8 cellular contexts compared by ENCODE assay signal in the genomic region with DNA sequence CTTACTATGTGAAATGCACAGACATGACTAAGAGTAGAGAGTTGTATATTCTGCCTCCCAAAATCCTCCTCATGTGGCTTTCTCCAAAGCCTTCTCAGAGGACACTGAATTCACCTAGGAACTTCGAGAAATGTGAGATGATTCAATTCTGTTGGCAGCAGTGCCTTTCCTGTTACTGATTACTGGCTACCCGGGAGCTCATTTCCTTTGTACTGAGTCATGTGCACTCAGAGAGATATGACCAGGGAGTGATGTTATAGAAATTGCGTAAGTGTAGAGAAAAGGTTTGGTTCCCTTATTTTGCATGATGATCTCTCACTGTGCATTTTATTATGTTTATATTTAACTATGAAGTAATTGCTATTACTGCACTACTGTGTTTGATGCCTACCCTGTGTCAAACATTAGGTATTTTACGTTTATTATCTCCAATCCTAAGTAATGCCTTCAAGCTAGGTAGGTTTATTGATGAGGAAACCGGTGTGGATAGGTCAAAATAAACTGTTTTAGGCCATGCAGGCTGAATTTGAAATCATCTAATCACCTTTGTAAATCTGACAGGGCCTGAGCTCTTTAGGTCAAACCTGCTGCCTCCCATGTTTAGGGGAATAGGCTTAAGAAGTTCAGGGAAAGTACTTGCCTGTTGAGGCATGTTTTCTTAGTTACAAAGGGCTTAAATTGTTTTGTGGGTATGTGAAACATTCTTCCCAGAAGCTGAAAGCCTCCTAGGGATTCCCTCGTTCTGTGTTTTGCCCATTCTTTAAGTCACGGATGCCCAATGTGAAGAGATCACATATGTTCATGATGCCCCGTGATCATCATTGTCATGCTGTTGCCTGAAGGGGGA.
A peak's percentile ranks its signal among the peaks of the same experiment; 100 is the strongest.
DNase-seq lines count a peak whose midpoint lies in the region; ATAC-seq and TF ChIP-seq lines count a peak whose summit lies in the region.

No MANE protein-coding gene starts in this region.

- in situ Hi-C loops in GM23248 (cut with MboI) (no loop called here), astrocyte of the spinal cord (cut with HindIII; ENCODE audit: low sequenced_read_pairs) (no loop called here)

- no peaks in the 10 kb centered on the region for H3K9me2 ChIP-seq in GM23248 (ENCODE audit: insufficient read depth)

- H3K36me3 ChIP-seq in GM23248 (ENCODE audit: low read depth), result no peaks in the 10 kb centered on the region
- no peaks in the 10 kb centered on the region for H3K36me3 ChIP-seq in kidney epithelial cell (ENCODE audit: control insufficient read depth, insufficient read depth, low read length)
- no peaks in the 10 kb centered on the region for H3K36me3 ChIP-seq in thoracic aorta

- peak; percentile 83 for ATAC-seq in thoracic aorta (ENCODE audit: insufficient number of reproducible peaks, low FRiP score, low read depth)

- TF ChIP-seq CTCF in astrocyte of the spinal cord (IDR thresholded peaks at IDR 0.05; ENCODE audit: low read depth, low read length) (no peak), kidney epithelial cell (IDR thresholded peaks at IDR 0.05; ENCODE audit: insufficient read depth, low read length, poor library complexity, severe bottlenecking) (no peak), thoracic aorta (IDR thresholded peaks at IDR 0.05) (no peak)

- peak overlapping the region; percentile 26; the same call in 1 of the 2 replicates for H3K9ac ChIP-seq in GM23248

- H4K20me1 ChIP-seq in GM23248 (ENCODE audit: insufficient read depth), result no peaks in the 10 kb centered on the region

- WGBS in GM23248 (ENCODE audit: low coverage in 1 of 2, low lambda C conversion rate in 2 of 2, missing lambda C conversion rate in 2 of 2), 2 experiments, result 33% methylated on average over 8 of the region's 8 CpGs

- H3K9me3 ChIP-seq in GM23248 (ENCODE audit: low read depth) (no peaks in the 10 kb centered on the region), thoracic aorta (no peaks in the 10 kb centered on the region)

- H3K4me1 ChIP-seq in GM23248 (ENCODE audit: insufficient read depth) (peaks cover 27% of the 10 kb centered on the region), thoracic aorta (ENCODE audit: control insufficient read depth in 1 of 2, low read depth in 2 of 2) (peaks cover 6 to 41% of the 10 kb centered on the region in 2 donors)

- peaks cover 79% of the 10 kb centered on the region for H3K79me2 ChIP-seq in GM23248 (ENCODE audit: insufficient read depth)

- no peak overlapping the region for H3K4me3 ChIP-seq in GM23248
- no peak overlapping the region for H3K4me3 ChIP-seq in astrocyte of the spinal cord (ENCODE audit: low read depth, low read length)
- H3K4me3 ChIP-seq in kidney epithelial cell (ENCODE audit: low read depth, low read length), result no peak overlapping the region
- no peak overlapping the region for H3K4me3 ChIP-seq in thoracic aorta

- no peak overlapping the region for H2AFZ ChIP-seq in GM23248

- H3K27ac ChIP-seq in GM23248 (peak overlapping the region; percentile 86), thoracic aorta (no peak overlapping the region)

- H3K27me3 ChIP-seq in GM23248 (replicated peaks; ENCODE audit: insufficient read depth), result no peaks in the 10 kb centered on the region
- no peaks in the 10 kb centered on the region for H3K27me3 ChIP-seq in kidney epithelial cell (ENCODE audit: control insufficient read depth, insufficient read depth, low read length)
- H3K27me3 ChIP-seq in thoracic aorta (replicated peaks; ENCODE audit: insufficient read depth), result no peaks in the 10 kb centered on the region

- DNase-seq in GDM1 (lab: John Stamatoyannopoulos, UW), result peak; percentile 54
- DNase-seq in GM23248, result peak; percentile 98
- peak; percentile 96 for DNase-seq in M059J (ENCODE audit: low read depth)
- peak; percentile 98 for DNase-seq in astrocyte of the spinal cord (ENCODE audit: low read depth, low spot score)
- peak; percentile 94 for DNase-seq in kidney epithelial cell (ENCODE audit: low read depth)
- DNase-seq in thoracic aorta (ENCODE audit: low spot score), result peak; percentile 36
- DNase-seq in NCI-H2171 treated with DMSO at 0.1 percent for 48 hours (lab: John Stamatoyannopoulos, UW), result no peak
- DNase-seq in NCI-H774 (lab: John Stamatoyannopoulos, UW), result no peak

- H3F3A ChIP-seq in GM23248 (ENCODE audit: insufficient read depth), result peaks cover 29% of the 10 kb centered on the region

- peak overlapping the region; percentile 10 for H3K4me2 ChIP-seq in GM23248 (ENCODE audit: unreplicated experiment)

Comparison
In these comparisons a context has a peak if more than half of its experiments do, and no peak if none do; other contexts are left out.
1. DNase-seq: peak in GDM1 (single experiment), GM23248 (single experiment), M059J (single experiment), astrocyte of the spinal cord (single experiment), kidney epithelial cell (single experiment) and thoracic aorta (single experiment); none in NCI-H2171 treated with DMSO at 0.1 percent for 48 hours (single experiment) and NCI-H774 (single experiment).